ENCODE assay signal across 20 cellular contexts in the genomic region with DNA sequence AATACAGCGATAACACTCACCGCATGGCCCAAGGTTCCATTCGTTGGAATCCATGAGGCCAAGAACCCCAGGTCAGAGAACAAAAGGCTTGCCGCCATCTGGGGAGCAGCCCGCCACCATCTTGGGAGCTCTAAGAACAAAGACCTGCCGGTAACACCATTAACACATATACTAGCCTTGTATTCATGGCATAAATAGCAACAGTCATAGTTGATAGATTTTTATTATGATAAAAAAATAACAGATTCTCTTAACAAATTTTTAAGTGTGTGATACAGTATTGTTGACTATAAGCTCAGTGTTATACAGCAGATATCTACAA.
"Had no signal": no experiment of that assay in that cellular context is flagged by ENCODE, and none has a peak within 500 bp of the region (broad histone marks: within the 10 kb centered on the region; RNA-seq: fewer than 3 reads in every experiment).

No MANE protein-coding gene starts in this region.

- H3K4me3 ChIP-seq: breast epithelium, colonic mucosa, dorsolateral prefrontal cortex, esophagus muscularis mucosa, left ventricle myocardium inferior, right lobe of liver, skin epidermis, transverse colon had no signal

- H3K4me1 ChIP-seq: breast epithelium, colonic mucosa, esophagus muscularis mucosa, left ventricle myocardium inferior, transverse colon had no signal

- H3K27me3 ChIP-seq: breast epithelium, colonic mucosa, esophagus muscularis mucosa, right lobe of liver, transverse colon had no signal

- DNase-seq: activated naive CD4-positive, alpha-beta T cell; activated T-cell treated with anti-CD3 and anti-CD28 coated beads, Interleukin-2, amount 50 U/mL, for 24 hours; colonic mucosa; dorsolateral prefrontal cortex; effector memory CD8-positive, alpha-beta T cell; hippocampal formation; kidney glomerular epithelial cell; left ventricle myocardium inferior; naive thymus-derived CD4-positive, alpha-beta T cell; occipital lobe; right lobe of liver; stimulated activated CD4-positive, alpha-beta T cell treated with anti-CD3 and anti-CD28 coated beads, Interleukin-1b, Interleukin-23, amount 100 ng/mL, for 48 hours; stimulated activated naive B cell treated with anti-CD40 and anti-IgM and Interleukin-4, amounts not matched to agents 10 μg/mL and 1 μg/mL and 100 μg/mL, for 72 hours; transverse colon had no signal

- H3K9me3 ChIP-seq: breast epithelium, colonic mucosa, esophagus muscularis mucosa, left ventricle myocardium inferior, right lobe of liver, transverse colon had no signal

- H3K36me3 ChIP-seq: breast epithelium, colonic mucosa, esophagus muscularis mucosa, left ventricle myocardium inferior, right lobe of liver, transverse colon had no signal

- H3K4me1 Mint-ChIP-seq: naive thymus-derived CD4-positive, alpha-beta T cell; neural crest cell; stimulated activated naive B cell treated with anti-CD40 and anti-IgM and Interleukin-4, amounts not matched to agents 10 μg/mL and 1 μg/mL and 100 μg/mL, for 72 hours had no signal

- H3K36me3 Mint-ChIP-seq: activated naive CD8-positive, alpha-beta T cell; naive thymus-derived CD4-positive, alpha-beta T cell; stimulated activated naive B cell treated with anti-CD40 and anti-IgM and Interleukin-4, amounts not matched to agents 10 μg/mL and 1 μg/mL and 100 μg/mL, for 72 hours had no signal

- H3K27ac ChIP-seq: breast epithelium, colonic mucosa, dorsolateral prefrontal cortex, esophagus muscularis mucosa, left ventricle myocardium inferior, right lobe of liver, skin epidermis, transverse colon had no signal

- H3K27me3 Mint-ChIP-seq: activated naive CD8-positive, alpha-beta T cell; effector memory CD8-positive, alpha-beta T cell; naive thymus-derived CD4-positive, alpha-beta T cell; stimulated activated naive B cell treated with anti-CD40 and anti-IgM and Interleukin-4, amounts not matched to agents 10 μg/mL and 1 μg/mL and 100 μg/mL, for 72 hours had no signal

- H3K9me3 Mint-ChIP-seq: activated T-cell treated with anti-CD3 and anti-CD28 coated beads, Interleukin-2, amount 50 U/mL, for 24 hours; activated T-helper 2 cell treated with anti-CD3 and anti-CD28 coated beads, Interferon-gamma antibody, Interleukin-2, Interleukin-4, amounts not matched to agents 10 μg/mL and 5 μg/mL and 100 μg/mL, durations not matched to agents 14 hours and 24 hours and 36 hours; effector memory CD8-positive, alpha-beta T cell had no signal

- H3K4me3 Mint-ChIP-seq: activated naive CD8-positive, alpha-beta T cell; activated T-cell treated with anti-CD3 and anti-CD28 coated beads, Interleukin-2, amount 50 U/mL, for 24 hours; effector memory CD8-positive, alpha-beta T cell; naive thymus-derived CD4-positive, alpha-beta T cell; neural crest cell; stimulated activated naive B cell treated with anti-CD40 and anti-IgM and Interleukin-4, amounts not matched to agents 10 μg/mL and 1 μg/mL and 100 μg/mL, for 72 hours had no signal

- H3K27ac Mint-ChIP-seq: activated naive CD8-positive, alpha-beta T cell; activated T-cell treated with anti-CD3 and anti-CD28 coated beads, Interleukin-2, amount 50 U/mL, for 24 hours; activated T-helper 2 cell treated with anti-CD3 and anti-CD28 coated beads, Interferon-gamma antibody, Interleukin-2, Interleukin-4, amounts not matched to agents 10 μg/mL and 5 μg/mL and 100 μg/mL, durations not matched to agents 14 hours and 24 hours and 36 hours; effector memory CD8-positive, alpha-beta T cell; stimulated activated naive B cell treated with anti-CD40 and anti-IgM and Interleukin-4, amounts not matched to agents 10 μg/mL and 1 μg/mL and 100 μg/mL, for 72 hours had no signal
